Comparison of ENCODE assay signal across 8 cellular contexts in genomic region chr13:67230243-67230773, GRCh38. TPM values are rescaled to one million over a fixed set of nuclear protein-coding genes. Genes with fewer than 3 reads are reported as not detected.
DNase-seq lines count a peak whose midpoint lies in the region; ATAC-seq and TF ChIP-seq lines count a peak whose summit lies in the region.

A gene with protein sequence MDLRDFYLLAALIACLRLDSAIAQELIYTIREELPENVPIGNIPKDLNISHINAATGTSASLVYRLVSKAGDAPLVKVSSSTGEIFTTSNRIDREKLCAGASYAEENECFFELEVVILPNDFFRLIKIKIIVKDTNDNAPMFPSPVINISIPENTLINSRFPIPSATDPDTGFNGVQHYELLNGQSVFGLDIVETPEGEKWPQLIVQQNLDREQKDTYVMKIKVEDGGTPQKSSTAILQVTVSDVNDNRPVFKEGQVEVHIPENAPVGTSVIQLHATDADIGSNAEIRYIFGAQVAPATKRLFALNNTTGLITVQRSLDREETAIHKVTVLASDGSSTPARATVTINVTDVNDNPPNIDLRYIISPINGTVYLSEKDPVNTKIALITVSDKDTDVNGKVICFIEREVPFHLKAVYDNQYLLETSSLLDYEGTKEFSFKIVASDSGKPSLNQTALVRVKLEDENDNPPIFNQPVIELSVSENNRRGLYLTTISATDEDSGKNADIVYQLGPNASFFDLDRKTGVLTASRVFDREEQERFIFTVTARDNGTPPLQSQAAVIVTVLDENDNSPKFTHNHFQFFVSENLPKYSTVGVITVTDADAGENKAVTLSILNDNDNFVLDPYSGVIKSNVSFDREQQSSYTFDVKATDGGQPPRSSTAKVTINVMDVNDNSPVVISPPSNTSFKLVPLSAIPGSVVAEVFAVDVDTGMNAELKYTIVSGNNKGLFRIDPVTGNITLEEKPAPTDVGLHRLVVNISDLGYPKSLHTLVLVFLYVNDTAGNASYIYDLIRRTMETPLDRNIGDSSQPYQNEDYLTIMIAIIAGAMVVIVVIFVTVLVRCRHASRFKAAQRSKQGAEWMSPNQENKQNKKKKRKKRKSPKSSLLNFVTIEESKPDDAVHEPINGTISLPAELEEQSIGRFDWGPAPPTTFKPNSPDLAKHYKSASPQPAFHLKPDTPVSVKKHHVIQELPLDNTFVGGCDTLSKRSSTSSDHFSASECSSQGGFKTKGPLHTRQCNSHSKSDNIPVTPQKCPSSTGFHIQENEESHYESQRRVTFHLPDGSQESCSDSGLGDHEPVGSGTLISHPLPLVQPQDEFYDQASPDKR (N-terminal part only) (minus strand): TSS chr13:67230336. CDS start chr13:67228440, 1,896 bp downstream.

- H3K4me3 ChIP-seq in Karpas-422 (ENCODE audit: low read length) = peak within 1 kb of the TSS; percentile 89

- no peaks in the 10 kb centered on the region for H3K27me3 Mint-ChIP-seq in nephron progenitor cell (ENCODE audit: low read depth, poor library complexity)

- H3K27ac ChIP-seq in Karpas-422 (ENCODE audit: low read length) = peak within 1 kb of the TSS; percentile 29; the same call in 1 of the 2 replicates

- no peaks in the 10 kb centered on the region for H3K36me3 Mint-ChIP-seq in nephron progenitor cell (ENCODE audit: low read depth)

- no peaks in the 10 kb centered on the region for H3K9me2 ChIP-seq in Karpas-422 (replicated peaks; ENCODE audit: insufficient read depth, low read length)

- H3K27ac Mint-ChIP-seq in nephron progenitor cell = peak within 1 kb of the TSS; percentile 44

- H3K4me1 ChIP-seq in Karpas-422 (ENCODE audit: low read length) = peaks cover 16% of the 10 kb centered on the region

- H3K9me3 ChIP-seq in Karpas-422 (ENCODE audit: low read length) = no peaks in the 10 kb centered on the region

- H3K36me3 ChIP-seq in Karpas-422 (ENCODE audit: insufficient read depth, low read length) = no peaks in the 10 kb centered on the region

- peak; percentile 86 for DNase-seq in DMS53 (lab: John Stamatoyannopoulos, UW)
- peak; percentile 97 for DNase-seq in Karpas-422
- peak; percentile 87 for DNase-seq in RPMI7951 (ENCODE audit: low read depth)
- DNase-seq in activated effector memory CD4-positive, alpha-beta T cell treated with Interleukin-2 at 50 U/mL for 16 hours = peak; percentile 69
- peak; percentile 95 for DNase-seq in fibroblast of the conjunctiva (ENCODE audit: low read depth)
- DNase-seq in nephron progenitor cell = peak; percentile 95
- DNase-seq in stimulated activated naive CD8-positive, alpha-beta T cell treated with anti-CD3 and anti-CD28 coated beads, Interleukin-15, Interleukin-2, amounts not matched to agents 100 U/mL and 50 U/mL, for 24 hours = peak; percentile 92

- no peak within 1 kb of the TSS for H3K4me3 Mint-ChIP-seq in nephron progenitor cell

- H3K9me3 Mint-ChIP-seq in nephron progenitor cell = no peaks in the 10 kb centered on the region

- H3K4me1 Mint-ChIP-seq in nephron progenitor cell = peaks cover 8% of the 10 kb centered on the region

- peaks cover 17% of the 10 kb centered on the region; the same call in 1 of the 2 replicates for H3K79me2 ChIP-seq in Karpas-422 (ENCODE audit: low read length)

- H4K20me1 ChIP-seq in Karpas-422 (ENCODE audit: insufficient read depth, low read depth, low read length) = no peaks in the 10 kb centered on the region

- TF ChIP-seq CTCF in nephron progenitor cell (IDR thresholded peaks at IDR 0.05) = no peak

- H3K27me3 ChIP-seq in Karpas-422 (ENCODE audit: low read length) = no peaks in the 10 kb centered on the region

- H2AFZ ChIP-seq in Karpas-422 (ENCODE audit: low read length) = peak within 1 kb of the TSS; percentile 86

- ATAC-seq in GM21786 (IDR thresholded peaks at IDR 0.05; ENCODE audit: unreplicated experiment) = peak; percentile 96
- peak; percentile 96 for ATAC-seq in stimulated activated naive CD8-positive, alpha-beta T cell treated with anti-CD3 and anti-CD28 coated beads, Interleukin-15, Interleukin-2, amounts not matched to agents 100 U/mL and 50 U/mL, for 24 hours

- peak within 1 kb of the TSS; percentile 93 for H3K9ac ChIP-seq in Karpas-422 (ENCODE audit: low read length)

- peak within 1 kb of the TSS; percentile 91 for H3K4me2 ChIP-seq in Karpas-422 (ENCODE audit: low read depth, low read length, poor library complexity, severe bottlenecking)

RNA-seq across cellular contexts. Expression of the gene that starts here (rescaled TPM):
- total RNA-seq in Karpas-422 (2014; rRNA removed; shearing (Covaris generic); ENCODE audit: low replicate concordance) = 3.7 and 5.8 TPM in 2 replicates
- total RNA-seq in RPMI7951 (2014; rRNA removed; shearing (Covaris generic)) = 0.10 and 0.12 TPM in 2 replicates

Comparison
In these comparisons a context has a peak if more than half of its experiments do, and no peak if none do; other contexts are left out.
1. Peak in every context shown above with its lines: DNase-seq, ATAC-seq, H3K4me3 ChIP-seq and H3K27ac ChIP-seq.
2. Peak in DNase-seq in RPMI7951; RNA of the gene not detected or under 1 TPM.